Comparison of ENCODE assay signal across 1 cellular context in genomic region chr5:141320225-141321169, GRCh38.
A peak's percentile ranks its signal among the peaks of the same experiment; 100 is the strongest.
TF ChIP-seq lines count a peak whose summit lies in the region.

TSS of gene TAF7 (minus strand) at chr5:141320784. CDS start at chr5:141320044, 740 bp downstream.

TF ChIP-seq in HepG2, 621 proteins besides CTCF, POLR2A, EP300 and RAD21 (continued from another document and continues in another):
- TF ChIP-seq ZNF329 (CRISPR knock-in tag; IDR thresholded peaks at IDR 0.05; ENCODE audit: low read depth) (0 out of 2 replicates have a peak, but pooled peaks have one; percentile 47), ZNF136 (CRISPR knock-in tag; IDR thresholded peaks at IDR 0.05; ENCODE audit: low read depth) (peak; percentile 49; the same call in 1 of the 2 replicates), SRY (CRISPR knock-in tag; IDR thresholded peaks at IDR 0.05) (peak; percentile 95; the same call in 1 of the 2 replicates), IRF2 (CRISPR knock-in tag; IDR thresholded peaks at IDR 0.05) (peak; percentile 63; the same call in 1 of the 2 replicates), ETV6 (CRISPR knock-in tag; conservative IDR thresholded peaks at IDR 0.05) (no peak), ZNF446 (CRISPR knock-in tag; IDR thresholded peaks at IDR 0.05) (no peak), SYNCRIP (IDR thresholded peaks at IDR 0.05; ENCODE audit: insufficient read depth, low read depth, low read length) (no peak), NFATC3 (CRISPR knock-in tag; IDR thresholded peaks at IDR 0.05) (no peak), KLF16 (CRISPR knock-in tag; IDR thresholded peaks at IDR 0.05) (0 out of 4 replicates have a peak, but pooled peaks of 1 of the 2 experiments have one; percentile 40), ZBTB3 (CRISPR knock-in tag; IDR thresholded peaks at IDR 0.05; ENCODE audit: borderline replicate concordance, low read depth) (peak; percentile 58; the same call in 1 of the 2 replicates), POLR2AphosphoS5 (IDR thresholded peaks at IDR 0.05; ENCODE audit: low read depth, low read length) (peak; percentile 92), ZFY (CRISPR knock-in tag; IDR thresholded peaks at IDR 0.05) (peak; percentile 93), ZBTB49 (CRISPR knock-in tag; IDR thresholded peaks at IDR 0.05; ENCODE audit: borderline replicate concordance) (peak; percentile 28; the same call in 1 of the 2 replicates), ZNF510 (CRISPR knock-in tag; IDR thresholded peaks at IDR 0.05; ENCODE audit: low read depth) (no peak), SRSF9 (IDR thresholded peaks at IDR 0.05; ENCODE audit: borderline replicate concordance, insufficient read depth, low read depth, low read length, poor library complexity, severe bottlenecking) (no peak), MYNN (CRISPR knock-in tag; IDR thresholded peaks at IDR 0.05; ENCODE audit: low read depth) (0 out of 2 replicates have a peak, but pooled peaks have one; percentile 70), ZNF563 (CRISPR knock-in tag; IDR thresholded peaks at IDR 0.05) (peak; percentile 65), ATF3 (CRISPR knock-in tag; IDR thresholded peaks at IDR 0.05) (no peak), ZNF703 (CRISPR knock-in tag; IDR thresholded peaks at IDR 0.05; ENCODE audit: borderline replicate concordance) (no peak; the same call in 1 of the 2 replicates), RBM39 (IDR thresholded peaks at IDR 0.05; ENCODE audit: low read depth, low read length, poor library complexity, severe bottlenecking) (peak; percentile 63), AKNA (CRISPR knock-in tag; IDR thresholded peaks at IDR 0.05; ENCODE audit: borderline replicate concordance) (no peak), FOXA1 (IDR thresholded peaks at IDR 0.05) (no peak), FOXA1 (CRISPR knock-in tag; IDR thresholded peaks at IDR 0.05) (no peak), ELF3 (CRISPR knock-in tag; IDR thresholded peaks at IDR 0.05) (no peak; the same call in none of the 2 replicates), ESRRA (CRISPR knock-in tag; IDR thresholded peaks at IDR 0.05; ENCODE audit: low read depth) (peak; percentile 75; the same call in 1 of the 2 replicates), SNAPC2 (CRISPR knock-in tag; IDR thresholded peaks at IDR 0.05) (no peak), ZNF275 (CRISPR knock-in tag; IDR thresholded peaks at IDR 0.05; ENCODE audit: borderline replicate concordance) (0 out of 2 replicates have a peak, but pooled peaks have one; percentile 19), ZBTB26 (CRISPR knock-in tag; IDR thresholded peaks at IDR 0.05; ENCODE audit: borderline replicate concordance) (peak; percentile 51; the same call in 1 of the 2 replicates), HOMEZ (CRISPR knock-in tag; IDR thresholded peaks at IDR 0.05; ENCODE audit: low read depth) (no peak), HNF1B (CRISPR knock-in tag; IDR thresholded peaks at IDR 0.05) (peak; percentile 73), RXRA (CRISPR knock-in tag; IDR thresholded peaks at IDR 0.05) (peak; percentile 68), ZNF260 (CRISPR knock-in tag; IDR thresholded peaks at IDR 0.05; ENCODE audit: borderline replicate concordance, low read depth) (no peak), ZNF670 (CRISPR knock-in tag; IDR thresholded peaks at IDR 0.05; ENCODE audit: borderline replicate concordance) (0 out of 2 replicates have a peak, but pooled peaks have one; percentile 48), ZNF326 (CRISPR knock-in tag; IDR thresholded peaks at IDR 0.05; ENCODE audit: borderline replicate concordance) (no peak), SPEN (CRISPR knock-in tag; IDR thresholded peaks at IDR 0.05; ENCODE audit: low read depth) (peak; percentile 91), TRAFD1 (CRISPR knock-in tag; IDR thresholded peaks at IDR 0.05; ENCODE audit: borderline replicate concordance) (no peak), EED (CRISPR knock-in tag; IDR thresholded peaks at IDR 0.05) (0 out of 2 replicates have a peak, but pooled peaks have one; percentile 45), ZNF800 (CRISPR knock-in tag; IDR thresholded peaks at IDR 0.05) (no peak), ZFP62 (CRISPR knock-in tag; IDR thresholded peaks at IDR 0.05) (no peak), ZNF589 (CRISPR knock-in tag; conservative IDR thresholded peaks at IDR 0.05) (peak; percentile 93), ZNF710 (CRISPR knock-in tag; IDR thresholded peaks at IDR 0.05; ENCODE audit: borderline replicate concordance) (no peak), ZNF232 (CRISPR knock-in tag; IDR thresholded peaks at IDR 0.05; ENCODE audit: borderline replicate concordance) (peak; percentile 42; the same call in 1 of the 2 replicates)
